17 cellular contexts compared by ENCODE assay signal in the genomic region with DNA sequence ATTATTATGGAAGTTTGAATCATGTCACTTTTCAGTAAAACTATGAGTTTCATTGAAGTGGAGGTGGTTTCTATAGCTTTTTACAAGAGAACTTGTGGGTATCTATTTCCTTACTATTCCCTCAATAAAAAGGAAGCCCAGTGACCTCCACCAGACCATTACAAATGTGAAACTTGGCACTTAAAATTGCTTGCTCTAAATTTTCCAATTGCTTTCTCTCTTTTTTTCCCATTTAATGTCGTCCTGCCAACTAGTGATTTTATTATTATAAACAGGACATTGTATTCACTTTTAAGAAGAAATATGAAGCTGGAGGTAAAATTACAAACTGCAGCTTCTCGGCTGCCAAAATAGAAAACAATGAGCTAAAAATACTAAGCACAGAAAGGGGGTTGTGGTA.
A peak's percentile ranks its signal among the peaks of the same experiment; 100 is the strongest.
DNase-seq lines count a peak whose midpoint lies in the region; ATAC-seq and TF ChIP-seq lines count a peak whose summit lies in the region.
"Had no signal": no experiment of that assay in that cellular context is flagged by ENCODE, and none has a peak within 500 bp of the region (broad histone marks: within the 10 kb centered on the region; RNA-seq: fewer than 3 reads in every experiment).

No MANE protein-coding gene starts in this region.

- DNase-seq in heart left ventricle = no peak
- DNase-seq in cardiac septum (ENCODE audit: low spot score) = no peak
- peak; percentile 33 for DNase-seq in astrocyte of the cerebellum (ENCODE audit: low read depth)
- no peak for DNase-seq in RWPE1 (ENCODE audit: low spot score)
- DNase-seq in SW480 (ENCODE audit: low spot score) = no peak
- DNase-seq in CD1c-positive myeloid dendritic cell (ENCODE audit: extremely low spot score) = no peak
- DNase-seq in aorta = no peak
- DNase-seq: GF-D8, NCI-H1048, NCI-H146, NCI-H2081, NCI-H510A treated with DMSO at 0.1 percent for 48 hours, SHP77 had no signal

- H3K27ac ChIP-seq in heart left ventricle (peak overlapping the region in 9 of 12 donors; percentile 3 to 61 (median 21)), gastroesophageal sphincter (peak overlapping the region in 3 of 4 donors; percentile 14 to 30 (median 20)), RWPE1 (no peak overlapping the region), aorta (ENCODE audit: low read depth in 1 of 2, low read length in 2 of 2) (no peak overlapping the region)

- CTCF ChIA-PET in RWPE1 (lab: Yijun Ruan, JAX) = interaction anchor here (0.6 kb wide), 1 partner anchor 255 kb away, joined by 3 read pairs; no protein-coding TSS in a partner anchor

- intact Hi-C loops in heart left ventricle (cut with DNase I) (no loop called here), cardiac septum (cut with DNase I) (no loop called here), aorta (cut with DNase I) (no loop called here)

- no peak for ATAC-seq in heart left ventricle
- no peak for ATAC-seq in gastroesophageal sphincter
- no peak for ATAC-seq in aorta (ENCODE audit: low FRiP score)
- ATAC-seq: GM23338, K562, Panc1 had no signal

- POLR2A ChIA-PET in RWPE1 (lab: Yijun Ruan, JAX; ENCODE audit: low non-redundant PET) = no interaction called here

- H3K4me3 ChIP-seq in heart left ventricle (no peak overlapping the region), astrocyte of the cerebellum (ENCODE audit: low read depth, low read length) (no peak overlapping the region), gastroesophageal sphincter (no peak overlapping the region), aorta (ENCODE audit: low read length in 2 of 2) (no peak overlapping the region)
- H3K4me3 ChIP-seq: GM23338, K562 had no signal

- TF ChIP-seq CTCF in heart left ventricle (IDR thresholded peaks at IDR 0.05) (no peak), astrocyte of the cerebellum (IDR thresholded peaks at IDR 0.05; ENCODE audit: low read depth, low read length, missing control alignments) (no peak), gastroesophageal sphincter (IDR thresholded peaks at IDR 0.05) (no peak), RWPE1 (conservative IDR thresholded peaks at IDR 0.05; ENCODE audit: low read depth) (no peak)

- 27 to 65% (median 48%) methylated on average over 2 of the region's 2 CpGs for WGBS in heart left ventricle, 4 donors
- 0 to 13% methylated on average over 2 of the region's 2 CpGs for WGBS in gastroesophageal sphincter (ENCODE audit: low coverage in 1 of 2), 2 donors
- WGBS in aorta, 2 donors = 2% methylated on average over 2 of the region's 2 CpGs

- TF ChIP-seq POLR2A in heart left ventricle (IDR thresholded peaks at IDR 0.05) (no peak), gastroesophageal sphincter (IDR thresholded peaks at IDR 0.05) (no peak)

- H3K4me1 ChIP-seq in heart left ventricle (peaks cover 0 to 29% (median 7%) of the 10 kb centered on the region in 12 donors), gastroesophageal sphincter (peaks cover 8 to 25% (median 11%) of the 10 kb centered on the region in 3 donors), aorta (ENCODE audit: control insufficient read depth in 1 of 2, insufficient read depth in 2 of 2, low read length in 2 of 2) (peaks cover 1 to 5% of the 10 kb centered on the region in 2 donors)

- no peak for TF ChIP-seq EP300 in gastroesophageal sphincter (IDR thresholded peaks at IDR 0.05)

- H3K9me3 ChIP-seq in heart left ventricle (peaks cover 0 to 10% (median 0%) of the 10 kb centered on the region in 12 donors), gastroesophageal sphincter (no peaks in the 10 kb centered on the region), aorta (ENCODE audit: control insufficient read depth, low read length) (no peaks in the 10 kb centered on the region)

- H3K27me3 ChIP-seq in heart left ventricle (no peaks in the 10 kb centered on the region), gastroesophageal sphincter (no peaks in the 10 kb centered on the region), aorta (ENCODE audit: control insufficient read depth in 1 of 2, insufficient read depth in 2 of 2, low read length in 1 of 2) (no peaks in the 10 kb centered on the region)

- H3K36me3 ChIP-seq in heart left ventricle (peaks cover 0 to 8% (median 3%) of the 10 kb centered on the region in 9 donors), gastroesophageal sphincter (peaks cover 0 to 14% of the 10 kb centered on the region in 2 donors), aorta (ENCODE audit: control insufficient read depth in 1 of 2, insufficient read depth in 2 of 2, low read length in 1 of 2) (peaks cover 0 to 2% of the 10 kb centered on the region in 2 donors)

- in situ Hi-C loops in astrocyte of the cerebellum (cut with HindIII; ENCODE audit: low sequenced_read_pairs) = no loop called here

Comparison
In these comparisons a context has a peak if more than half of its experiments do, and no peak if none do; other contexts are left out.
1. H3K27ac ChIP-seq: peak in heart left ventricle (9 of 12) and gastroesophageal sphincter (3 of 4); none in RWPE1 (single experiment) and aorta (0 of 2).